In genomic region chr10:78207776-78208175, GRCh38 we compare ENCODE assay signal across 20 cellular contexts.
A peak's percentile ranks its signal among the peaks of the same experiment; 100 is the strongest.
DNase-seq lines count a peak whose midpoint lies in the region; ATAC-seq and TF ChIP-seq lines count a peak whose summit lies in the region.
"Had no signal": no experiment of that assay in that cellular context is flagged by ENCODE, and none has a peak within 500 bp of the region (broad histone marks: within the 10 kb centered on the region; RNA-seq: fewer than 3 reads in every experiment).

No MANE protein-coding gene starts in this region.

- H3K27ac ChIP-seq in BLaER1 (no peak overlapping the region), rectal smooth muscle tissue (ENCODE audit: low read depth, low read length) (peak overlapping the region; percentile 1), PC-3 (ENCODE audit: low read length) (no peak overlapping the region)
- H3K27ac ChIP-seq: PC-9, RWPE1 had no signal

- H3K27me3 ChIP-seq in BLaER1 (no peaks in the 10 kb centered on the region), Loucy (ENCODE audit: insufficient read depth, low read length, poor library complexity, severe bottlenecking) (no peaks in the 10 kb centered on the region), rectal smooth muscle tissue (ENCODE audit: control insufficient read depth, insufficient read depth, low read length) (no peaks in the 10 kb centered on the region), PC-3 (ENCODE audit: low read length) (peaks cover 31% of the 10 kb centered on the region)

- intact Hi-C loops in PC-3 (cut with micrococcal nuclease): no loop called here

- ATAC-seq in GM18867 (IDR thresholded peaks at IDR 0.05; ENCODE audit: unreplicated experiment): no peak
- ATAC-seq in PC-3: no peak

- H3K79me2 ChIP-seq in Loucy (ENCODE audit: insufficient read depth, low read length) (no peaks in the 10 kb centered on the region), PC-3 (ENCODE audit: low read length) (no peaks in the 10 kb centered on the region)

- TF ChIP-seq CTCF in Loucy (conservative IDR thresholded peaks at IDR 0.05; ENCODE audit: low read length) (no peak), astrocyte of the spinal cord (IDR thresholded peaks at IDR 0.05; ENCODE audit: low read depth, low read length) (no peak), PC-3 (conservative IDR thresholded peaks at IDR 0.05; ENCODE audit: low read depth, low read length) (no peak)

- H3F3A ChIP-seq in Loucy (ENCODE audit: low read depth): no peaks in the 10 kb centered on the region; the same call in 1 of the 2 replicates
- H3F3A ChIP-seq in PC-3 (ENCODE audit: low read length, unreplicated experiment): no peaks in the 10 kb centered on the region

- H4K20me1 ChIP-seq in BLaER1 (peaks cover 11% of the 10 kb centered on the region; the same call in 1 of the 2 replicates), Loucy (ENCODE audit: insufficient read depth, low read length, poor library complexity, severe bottlenecking) (no peaks in the 10 kb centered on the region), PC-3 (ENCODE audit: low read length) (no peaks in the 10 kb centered on the region)

- POLR2A ChIA-PET in PC-3 (lab: Charles Lee; ENCODE audit: unreplicated experiment): interaction anchor here (0.5 kb wide), 1 partner anchor 21 kb away, joined by 6 read pairs; no protein-coding TSS in a partner anchor

- H3K9me3 ChIP-seq in BLaER1 (no peaks in the 10 kb centered on the region), Loucy (ENCODE audit: insufficient read depth, low read depth, low read length) (no peaks in the 10 kb centered on the region), PC-3 (ENCODE audit: low read length) (no peaks in the 10 kb centered on the region)

- H2AFZ ChIP-seq in Loucy (ENCODE audit: low read length) (peak overlapping the region; percentile 26; the same call in 1 of the 2 replicates), PC-3 (ENCODE audit: low read length) (no peak overlapping the region)
- H2AFZ ChIP-seq: PC-9 had no signal

- in situ Hi-C loops in astrocyte of the spinal cord (cut with HindIII; ENCODE audit: low sequenced_read_pairs): no loop called here

- BruUV-seq in PC-3 (replicated peaks; lab: Mats Ljungman, UMichigan): no TSS peak

- H3K36me3 ChIP-seq in BLaER1: no peaks in the 10 kb centered on the region
- H3K36me3 ChIP-seq in Loucy (ENCODE audit: insufficient read depth, low read length): no peaks in the 10 kb centered on the region
- no peaks in the 10 kb centered on the region for H3K36me3 ChIP-seq in rectal smooth muscle tissue (ENCODE audit: control insufficient read depth, insufficient read depth, low read length)
- no peaks in the 10 kb centered on the region for H3K36me3 ChIP-seq in PC-3 (ENCODE audit: low read depth, low read length)

- CTCF ChIA-PET in PC-3 (lab: Charles Lee): interaction anchor here (1.0 kb wide), 1 partner anchor 178 kb away, joined by 3 read pairs; the partner anchor contains the start of gene POLR3A

- H3K4me2 ChIP-seq in BLaER1 (peak overlapping the region; percentile 37; the same call in 1 of the 2 replicates), Loucy (ENCODE audit: low read depth, low read length, poor library complexity, severe bottlenecking) (peak overlapping the region; percentile 21), PC-3 (ENCODE audit: low read length) (no peak overlapping the region)
- H3K4me2 ChIP-seq: PC-9 had no signal

- H3K9ac ChIP-seq in BLaER1 (no peak overlapping the region), Loucy (ENCODE audit: low read depth, low read length, poor library complexity, severe bottlenecking) (peak overlapping the region; percentile 43), rectal smooth muscle tissue (ENCODE audit: low read length) (no peak overlapping the region), PC-3 (ENCODE audit: low read length) (no peak overlapping the region)

- H3K4me1 ChIP-seq in BLaER1 (peaks cover 68% of the 10 kb centered on the region), Loucy (ENCODE audit: insufficient read depth, low read length, poor library complexity, severe bottlenecking) (peaks cover 80% of the 10 kb centered on the region), rectal smooth muscle tissue (ENCODE audit: control insufficient read depth, insufficient read depth, low read length) (peaks cover 8% of the 10 kb centered on the region), PC-3 (ENCODE audit: insufficient read depth, low read length) (no peaks in the 10 kb centered on the region)

- DNase-seq in astrocyte of the spinal cord (ENCODE audit: low read depth, low spot score): peak; percentile 1
- no peak for DNase-seq in DMS114 treated with DMSO at 0.1 percent for 48 hours (lab: John Stamatoyannopoulos, UW; ENCODE audit: unreplicated experiment)
- DNase-seq in PC-3: no peak
- no peak for DNase-seq in COR-L47 (lab: John Stamatoyannopoulos, UW)
- DNase-seq: CD8-positive, alpha-beta memory T cell; DMS79; HCEC 1CT; NCI-H1105; NCI-H1694; NCI-H2081 treated with DMSO at 0.1 percent for 48 hours; NCI-H510A; NCI-H82; PC-9; SIG-M5; SW 1271 had no signal

- H3K9me2 ChIP-seq in Loucy (replicated peaks; ENCODE audit: low read depth, low read length): no peaks in the 10 kb centered on the region
- no peaks in the 10 kb centered on the region for H3K9me2 ChIP-seq in PC-3 (replicated peaks; ENCODE audit: low read length)

- H3K4me3 ChIP-seq in BLaER1 (no peak overlapping the region), Loucy (ENCODE audit: low read length, poor library complexity, severe bottlenecking) (no peak overlapping the region), astrocyte of the spinal cord (ENCODE audit: low read depth, low read length) (no peak overlapping the region), rectal smooth muscle tissue (ENCODE audit: low read length) (no peak overlapping the region), PC-3 (ENCODE audit: low read length) (no peak overlapping the region)
- H3K4me3 ChIP-seq: PC-9 had no signal
